ENCODE assay signal across 10 cellular contexts in genomic region chr2:134683561-134684112, GRCh38. TPM values are rescaled to one million over a fixed set of nuclear protein-coding genes. Genes with fewer than 3 reads are reported as not detected.
DNase-seq lines count a peak whose midpoint lies in the region; ATAC-seq and TF ChIP-seq lines count a peak whose summit lies in the region.
"Had no signal": no experiment of that assay in that cellular context is flagged by ENCODE, and none has a peak within 500 bp of the region (broad histone marks: within the 10 kb centered on the region; RNA-seq: fewer than 3 reads in every experiment).

No MANE protein-coding gene starts in this region.

- DNase-seq in stimulated activated CD4-positive, alpha-beta T cell treated with anti-CD3 and anti-CD28 coated beads, Interleukin-1b, Interleukin-23, amount 100 ng/mL, for 48 hours: peak; percentile 51
- DNase-seq in stimulated activated CD4-positive, alpha-beta T cell treated with anti-CD3 and anti-CD28 coated beads, Interleukin-12 subunit alpha, Interleukin-12 subunit beta, amount 100 ng/mL, for 4 hours: no peak
- DNase-seq in astrocyte of the spinal cord (ENCODE audit: low read depth, low spot score) (peak; percentile 7), glutamatergic neuron (no peak), osteocyte (ENCODE audit: extremely low spot score, unreplicated experiment) (no peak), OCI-M2 (lab: John Stamatoyannopoulos, UW; ENCODE audit: unreplicated experiment) (no peak)
- no peak for DNase-seq in activated effector memory CD4-positive, alpha-beta T cell treated with anti-CD3 and anti-CD28 coated beads, Interleukin-2, amount 50 U/mL, for 16 hours
- DNase-seq: DMS79 treated with DMSO at 0.1 percent for 48 hours had no signal

- no peaks in the 10 kb centered on the region for H3K27me3 Mint-ChIP-seq in glutamatergic neuron (ENCODE audit: unreplicated experiment)
- H3K27me3 Mint-ChIP-seq in osteocyte (ENCODE audit: unreplicated experiment): no peaks in the 10 kb centered on the region

- in situ Hi-C loops in astrocyte of the spinal cord (cut with HindIII; ENCODE audit: low sequenced_read_pairs): no loop called here

- ATAC-seq in HG03378 (IDR thresholded peaks at IDR 0.05; ENCODE audit: unreplicated experiment): peak; percentile 76

- H3K36me3 Mint-ChIP-seq in glutamatergic neuron (ENCODE audit: unreplicated experiment) (no peaks in the 10 kb centered on the region), osteocyte (ENCODE audit: unreplicated experiment) (no peaks in the 10 kb centered on the region)

- H3K9me3 Mint-ChIP-seq in glutamatergic neuron (ENCODE audit: unreplicated experiment): no peaks in the 10 kb centered on the region
- peaks cover 3% of the 10 kb centered on the region for H3K9me3 Mint-ChIP-seq in osteocyte (ENCODE audit: unreplicated experiment)

- TF ChIP-seq CTCF in astrocyte of the spinal cord (IDR thresholded peaks at IDR 0.05; ENCODE audit: low read depth, low read length) (no peak), glutamatergic neuron (IDR thresholded peaks at IDR 0.05; ENCODE audit: partially characterized antibody, unreplicated experiment) (no peak), osteocyte (IDR thresholded peaks at IDR 0.05) (no peak)

- H3K27ac Mint-ChIP-seq in glutamatergic neuron (ENCODE audit: unreplicated experiment): no peak overlapping the region
- no peak overlapping the region for H3K27ac Mint-ChIP-seq in osteocyte (ENCODE audit: unreplicated experiment)

- H3K4me1 Mint-ChIP-seq in glutamatergic neuron (ENCODE audit: low read depth, unreplicated experiment) (peaks cover 2% of the 10 kb centered on the region), osteocyte (ENCODE audit: unreplicated experiment) (no peaks in the 10 kb centered on the region)

- H3K4me3 ChIP-seq in astrocyte of the spinal cord (ENCODE audit: low read depth, low read length): no peak overlapping the region
- H3K4me3 ChIP-seq: skin epidermis had no signal

- no peak overlapping the region for H3K4me3 Mint-ChIP-seq in glutamatergic neuron (ENCODE audit: unreplicated experiment)
- no peak overlapping the region for H3K4me3 Mint-ChIP-seq in osteocyte (ENCODE audit: unreplicated experiment)

RNA-seq across cellular contexts. Expression of gene TMEM163, which starts 35.2 kb away (rescaled TPM):
- 27.7 TPM for total RNA-seq in glutamatergic neuron (ENCODE audit: unreplicated experiment)
- total RNA-seq in osteocyte: not detected in 2 replicates

Comparison
In these comparisons a context has a peak if more than half of its experiments do, and no peak if none do; other contexts are left out.
1. DNase-seq: peak in stimulated activated CD4-positive, alpha-beta T cell treated with anti-CD3 and anti-CD28 coated beads, Interleukin-1b, Interleukin-23, amount 100 ng/mL, for 48 hours (single experiment) and astrocyte of the spinal cord (single experiment); none in stimulated activated CD4-positive, alpha-beta T cell treated with anti-CD3 and anti-CD28 coated beads, Interleukin-12 subunit alpha, Interleukin-12 subunit beta, amount 100 ng/mL, for 4 hours (single experiment), glutamatergic neuron (single experiment), activated effector memory CD4-positive, alpha-beta T cell treated with anti-CD3 and anti-CD28 coated beads, Interleukin-2, amount 50 U/mL, for 16 hours (single experiment), osteocyte (single experiment) and OCI-M2 (single experiment).
2. RNA of gene TMEM163, which starts 35.2 kb away (total RNA-seq): 27.7 TPM in glutamatergic neuron (single experiment); not detected in osteocyte; every median in the first group is over 10 times any median in the second.